In the genomic region with DNA sequence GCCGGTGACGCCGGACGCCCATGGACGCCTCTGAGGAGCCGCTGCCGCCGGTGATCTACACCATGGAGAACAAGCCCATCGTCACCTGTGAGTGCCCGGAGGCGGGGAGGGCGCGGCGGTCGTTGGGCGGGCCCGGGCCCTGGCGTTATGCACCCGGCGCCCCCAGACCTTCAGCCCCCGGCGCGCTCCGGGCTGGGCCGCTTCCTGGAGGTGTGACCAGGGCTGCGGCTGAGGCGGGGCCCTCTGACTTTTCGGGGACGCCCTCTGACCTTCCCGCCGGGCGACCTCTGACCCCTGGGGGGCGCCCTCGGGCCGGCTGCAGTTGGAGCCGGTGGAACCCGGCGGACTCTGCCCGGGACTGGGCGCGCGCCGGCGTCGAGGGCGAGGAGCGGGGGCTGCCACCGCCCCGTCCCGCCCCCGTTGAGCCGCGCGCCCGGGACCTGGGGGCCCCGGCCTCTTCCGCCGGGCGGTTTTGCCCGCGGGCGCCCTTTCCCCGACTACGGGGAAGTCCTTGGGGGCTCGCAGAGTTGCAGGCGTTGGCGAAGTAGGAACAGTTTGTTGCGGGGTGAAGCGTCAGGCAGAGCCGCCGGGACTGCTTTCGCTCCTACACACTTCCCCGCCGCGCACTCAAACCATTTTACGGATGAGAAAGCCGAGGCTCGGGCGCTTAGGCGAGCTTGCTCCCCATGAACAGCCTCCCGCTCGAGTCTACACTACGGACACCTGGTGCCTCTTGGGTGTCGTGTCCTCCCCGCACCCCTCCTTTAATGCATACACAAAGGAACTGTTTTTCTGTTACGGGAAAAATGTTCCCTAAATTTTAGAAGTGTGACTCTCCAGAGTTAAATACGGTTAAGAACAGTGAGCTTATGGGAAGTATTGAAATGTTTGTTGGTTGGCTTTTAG, we compare ENCODE assay signal across 8 cellular contexts. TPM values are rescaled to one million over a fixed set of nuclear protein-coding genes. Genes with fewer than 3 reads are reported as not detected.
DNase-seq lines count a peak whose midpoint lies in the region; ATAC-seq and TF ChIP-seq lines count a peak whose summit lies in the region.

No MANE protein-coding gene starts in this region.

- H3K9me3 Mint-ChIP-seq in activated CD4-positive, alpha-beta T cell treated with anti-CD3 and anti-CD28 coated beads for 36 hours (ENCODE audit: low read depth): no peaks in the 10 kb centered on the region

- no peaks in the 10 kb centered on the region for H3K27me3 ChIP-seq in right lobe of liver

- CTCF ChIA-PET in activated CD4-positive, alpha-beta T cell treated with anti-CD3 and anti-CD28 coated beads for 36 hours (lab: Charles Lee): interaction anchor here (0.7 to 4.2 kb wide), 8 partner anchors 9 to 285 kb away, joined by 3 to 25 read pairs (median 4); no protein-coding TSS in a partner anchor

- no peak for TF ChIP-seq POLR2A in right lobe of liver (IDR thresholded peaks at IDR 0.05)

- peaks cover 10% of the 10 kb centered on the region for H3K36me3 Mint-ChIP-seq in activated CD4-positive, alpha-beta T cell treated with anti-CD3 and anti-CD28 coated beads for 36 hours (ENCODE audit: low read depth)

- no peaks in the 10 kb centered on the region for H3K27me3 Mint-ChIP-seq in activated CD4-positive, alpha-beta T cell treated with anti-CD3 and anti-CD28 coated beads for 36 hours

- intact Hi-C loops in activated CD4-positive, alpha-beta T cell treated with anti-CD3 and anti-CD28 coated beads for 36 hours (cut with DNase I, micrococcal nuclease): loop anchor here (1.0 to 10.0 kb wide), 15 partner anchors 13 to 1134 kb away; a partner anchor contains a TSS
- intact Hi-C loops in right lobe of liver (cut with DNase I): no loop called here

- WGBS in right lobe of liver (ENCODE audit: insufficient coverage, low coverage, low lambda C conversion rate, missing lambda C conversion rate): under 1% methylated on average over 15 of the region's 87 CpGs

- peak overlapping the region; percentile 93 for H3K27ac Mint-ChIP-seq in activated CD4-positive, alpha-beta T cell treated with anti-CD3 and anti-CD28 coated beads for 36 hours

- POLR2A ChIA-PET in activated CD4-positive, alpha-beta T cell treated with anti-CD3 and anti-CD28 coated beads for 36 hours (lab: Charles Lee): interaction anchor here (0.6 to 1.9 kb wide), 3 partner anchors 11 to 71 kb away, joined by 3 to 7 read pairs (median 4); no protein-coding TSS in a partner anchor

- peak; percentile 24 for DNase-seq in NCI-H1092 (lab: John Stamatoyannopoulos, UW)
- DNase-seq in activated CD4-positive, alpha-beta T cell treated with anti-CD3 and anti-CD28 coated beads for 36 hours: peak; percentile 94
- peak; percentile 89 to 94 (median 92) for DNase-seq in right lobe of liver
- DNase-seq in stimulated activated CD4-positive, alpha-beta T cell treated with anti-CD3 and anti-CD28 coated beads, Interleukin-4, amount 100 ng/mL, for 4 hours: peak; percentile 80 to 82
- no peak for DNase-seq in middle frontal gyrus (ENCODE audit: extremely low spot score, low spot score)

- H3K36me3 ChIP-seq in right lobe of liver: no peaks in the 10 kb centered on the region

- H3K4me3 Mint-ChIP-seq in activated CD4-positive, alpha-beta T cell treated with anti-CD3 and anti-CD28 coated beads for 36 hours: peak overlapping the region; percentile 87

- ATAC-seq in HG02571 (IDR thresholded peaks at IDR 0.05; ENCODE audit: unreplicated experiment): peak; percentile 54
- peak; percentile 81 for ATAC-seq in activated CD4-positive, alpha-beta T cell treated with anti-CD3 and anti-CD28 coated beads for 36 hours
- ATAC-seq in right lobe of liver: peak; percentile 81 to 91 (median 86)

- peaks cover 47% of the 10 kb centered on the region for H3K4me1 Mint-ChIP-seq in activated CD4-positive, alpha-beta T cell treated with anti-CD3 and anti-CD28 coated beads for 36 hours

- peak overlapping the region; percentile 12 for H3K27ac ChIP-seq in cingulate gyrus (ENCODE audit: low read depth, low read length)
- H3K27ac ChIP-seq in right lobe of liver: peak overlapping the region; percentile 72 to 93 (median 87)

- peaks cover 0 to 34% (median 8%) of the 10 kb centered on the region in 4 donors for H3K4me1 ChIP-seq in right lobe of liver

- H3K9me3 ChIP-seq in right lobe of liver: no peaks in the 10 kb centered on the region

- TF ChIP-seq CTCF in GM12875 (IDR thresholded peaks at IDR 0.05; ENCODE audit: borderline replicate concordance, insufficient read depth, low read depth, low read length): peak; percentile 76
- TF ChIP-seq CTCF in right lobe of liver (IDR thresholded peaks at IDR 0.05): peak in 3 of 4 donors; percentile 27 to 50 (median 29)

- H3K4me3 ChIP-seq in GM12875 (ENCODE audit: low read depth, low read length): peak overlapping the region; percentile 96
- peak overlapping the region; percentile 78 to 98 (median 98) for H3K4me3 ChIP-seq in right lobe of liver

RNA-seq across cellular contexts. Expression of a gene that starts 0.6 kb away (rescaled TPM):
- 10 to 100 TPM; 40.2 to 58.7 TPM for total RNA-seq in activated CD4-positive, alpha-beta T cell treated with anti-CD3 and anti-CD28 coated beads for 36 hours
- total RNA-seq in right lobe of liver: 10 to 100 TPM; 15.4 to 25.6 (median 18.4) TPM

Comparison
In these comparisons a context has a peak if more than half of its experiments do, and no peak if none do; other contexts are left out.
1. intact Hi-C loops: an anchor here in activated CD4-positive, alpha-beta T cell treated with anti-CD3 and anti-CD28 coated beads for 36 hours (1.0 to 10.0 kb wide); none called in right lobe of liver.